ENCODE assay signal across 8 cellular contexts in the genomic region with DNA sequence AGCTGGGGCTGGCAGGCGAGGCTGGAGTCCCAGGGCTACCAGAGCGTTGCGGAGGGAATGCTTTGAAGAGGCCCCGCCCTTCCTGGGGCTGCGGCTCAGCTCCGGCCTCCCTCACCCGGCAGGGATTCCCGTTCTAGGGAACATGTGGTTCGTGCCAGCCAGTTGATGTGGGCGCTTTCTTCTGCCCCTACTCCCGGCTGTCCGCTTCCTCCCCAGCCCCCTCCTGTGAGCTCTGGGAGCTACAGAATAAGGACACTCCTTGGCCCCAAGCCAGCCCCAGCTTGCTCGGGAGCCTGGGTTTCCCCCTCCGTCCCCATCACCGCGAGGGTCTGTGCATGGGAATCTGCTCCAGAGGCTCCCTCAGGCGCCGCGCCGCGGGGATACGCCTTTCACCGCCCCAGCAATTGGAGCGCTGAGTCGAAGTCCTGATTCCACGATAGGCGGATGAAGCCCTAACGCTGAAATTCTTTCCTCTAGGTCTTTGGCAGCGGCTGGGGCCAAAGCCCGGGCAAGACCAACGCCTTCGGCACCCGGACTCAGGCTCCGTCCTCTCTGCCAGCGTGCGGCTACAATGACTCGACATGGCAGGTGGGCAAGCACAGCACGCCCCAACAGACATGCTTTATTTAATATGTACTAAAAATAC.
DNase-seq lines count a peak whose midpoint lies in the region; ATAC-seq, FAIRE-seq and TF ChIP-seq lines count a peak whose summit lies in the region.

No MANE protein-coding gene starts in this region.

- FAIRE-seq in small intestine (lab: Jason Lieb, UNC) (no peak), RCC 7860 (lab: Jason Lieb, UNC) (no peak)

- H3K36me3 ChIP-seq in RWPE2 (ENCODE audit: low read depth) = no peaks in the 10 kb centered on the region
- H3K36me3 ChIP-seq in small intestine (ENCODE audit: control insufficient read depth in 2 of 2, insufficient read depth in 2 of 2, low read length in 2 of 2) = no peaks in the 10 kb centered on the region

- DNase-seq in EH (ENCODE audit: low read depth) (peak; percentile 69), RWPE2 (ENCODE audit: low spot score) (no peak), fibroblast of the conjunctiva (ENCODE audit: low read depth) (peak; percentile 30), myocyte (ENCODE audit: low read depth) (peak; percentile 72), NCI-H345 treated with DMSO at 0.1 percent for 48 hours (lab: John Stamatoyannopoulos, UW; ENCODE audit: unreplicated experiment) (no peak), NCI-H1436 treated with DMSO at 0.1 percent for 48 hours (lab: John Stamatoyannopoulos, UW) (no peak), small intestine (no peak), RCC 7860 (ENCODE audit: low spot score) (no peak)

- 3% methylated on average over 35 to 38 of the region's 38 CpGs for WGBS in small intestine, 3 donors

- H3K9me3 ChIP-seq in RWPE2 (ENCODE audit: severe bottlenecking) (no peaks in the 10 kb centered on the region), small intestine (ENCODE audit: control insufficient read depth, low read depth) (no peaks in the 10 kb centered on the region)

- ATAC-seq in RWPE2 (ENCODE audit: low read depth) = 0 out of 3 replicates have a peak, but pooled peaks have one; percentile 26

- H3K4me1 ChIP-seq in RWPE2 (ENCODE audit: insufficient read depth, poor library complexity, severe bottlenecking) (peaks cover 25% of the 10 kb centered on the region), small intestine (ENCODE audit: control insufficient read depth in 2 of 2, insufficient read depth in 1 of 2, low read depth in 1 of 2, low read length in 1 of 2) (no peaks in the 10 kb centered on the region)

- H3K27ac ChIP-seq in RWPE2 (ENCODE audit: poor library complexity, severe bottlenecking) (no peak overlapping the region), small intestine (ENCODE audit: low read depth in 1 of 2, low read length in 1 of 2) (peak overlapping the region in 1 of 2 donors; percentile 19)

- H3K27me3 ChIP-seq in RWPE2 (ENCODE audit: insufficient read depth, poor library complexity, severe bottlenecking) (no peaks in the 10 kb centered on the region), small intestine (ENCODE audit: control insufficient read depth in 2 of 2, insufficient read depth in 2 of 2, low read length in 2 of 2) (peaks cover 0 to 7% of the 10 kb centered on the region in 2 donors)

- no peak for TF ChIP-seq CTCF in RWPE2 (IDR thresholded peaks at IDR 0.05; ENCODE audit: poor library complexity, severe bottlenecking)

- no peak overlapping the region for H3K4me3 ChIP-seq in RWPE2 (ENCODE audit: severe bottlenecking)
- no peak overlapping the region for H3K4me3 ChIP-seq in small intestine (ENCODE audit: low read depth in 1 of 2, low read length in 2 of 2)

Comparison
In these comparisons a context has a peak if more than half of its experiments do, and no peak if none do; other contexts are left out.
1. DNase-seq: peak in EH (single experiment), fibroblast of the conjunctiva (single experiment) and myocyte (single experiment); none in RWPE2 (single experiment), NCI-H345 treated with DMSO at 0.1 percent for 48 hours (single experiment), NCI-H1436 treated with DMSO at 0.1 percent for 48 hours (single experiment), small intestine (single experiment) and RCC 7860 (single experiment).